In the genomic region with DNA sequence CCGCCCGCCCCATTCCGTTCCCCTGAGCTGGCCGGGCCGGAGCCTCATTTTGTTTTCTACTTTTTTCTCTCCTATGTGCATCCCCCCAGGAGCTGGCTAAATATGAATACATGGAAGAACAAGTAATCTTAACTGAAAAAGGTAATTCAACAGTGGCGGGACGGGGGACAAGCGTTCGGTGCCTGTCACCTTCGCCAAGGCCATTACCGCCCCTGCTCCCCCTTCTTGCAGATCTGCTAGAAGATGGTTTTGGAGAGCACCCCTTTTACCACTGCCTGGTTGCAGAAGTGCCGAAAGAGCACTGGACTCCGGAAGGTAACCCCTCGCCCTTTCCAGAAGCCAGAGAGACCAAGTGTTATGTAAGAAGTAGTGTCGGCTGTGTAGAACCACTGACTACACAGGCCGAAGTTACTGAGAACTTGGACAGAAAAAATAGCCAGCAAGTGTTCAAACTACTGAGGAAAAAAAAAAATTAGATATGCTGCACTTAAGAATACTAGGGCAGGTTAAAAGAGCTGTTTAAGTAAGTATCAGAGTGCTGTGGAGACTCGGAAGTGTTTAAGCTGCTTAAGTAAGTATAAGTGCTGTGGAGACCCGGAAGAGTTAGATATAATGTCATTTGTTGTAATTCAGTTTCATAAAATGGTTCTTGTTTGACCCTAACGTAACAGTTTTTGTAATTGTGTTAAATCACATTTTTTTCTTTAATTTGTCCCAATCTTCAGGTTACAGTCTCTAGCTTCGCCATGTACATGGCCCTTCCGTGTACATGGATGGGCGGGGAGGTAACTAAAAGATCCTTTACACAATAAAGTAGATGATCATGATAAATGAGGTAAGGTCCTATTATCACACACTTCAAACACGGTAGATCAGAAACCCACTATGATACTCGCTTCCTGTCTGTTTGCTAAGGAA, we compare ENCODE assay signal across 8 cellular contexts. TPM values are rescaled to one million over a fixed set of nuclear protein-coding genes. Genes with fewer than 3 reads are reported as not detected.
DNase-seq lines count a peak whose midpoint lies in the region; ATAC-seq and TF ChIP-seq lines count a peak whose summit lies in the region.

No MANE protein-coding gene starts in this region.

- peak overlapping the region; percentile 77 for H3K27ac ChIP-seq in SU-DHL-6 (ENCODE audit: low read depth, low read length)

- H3K9me2 ChIP-seq in SU-DHL-6 (replicated peaks; ENCODE audit: insufficient read depth, low read length) = no peaks in the 10 kb centered on the region

- H3K79me2 ChIP-seq in SU-DHL-6 (ENCODE audit: insufficient read depth, low read length) = peaks cover 8% of the 10 kb centered on the region; the same call in 1 of the 2 replicates

- ATAC-seq in HG03095 (IDR thresholded peaks at IDR 0.05; ENCODE audit: unreplicated experiment) = no peak

- TF ChIP-seq CTCF in SU-DHL-6 (IDR thresholded peaks at IDR 0.05; ENCODE audit: insufficient read depth, low read length, poor library complexity, severe bottlenecking) (no peak), epithelial cell of proximal tubule (conservative IDR thresholded peaks at IDR 0.05; ENCODE audit: low read depth, low read length) (no peak), neural crest cell (conservative IDR thresholded peaks at IDR 0.05) (no peak)

- peak overlapping the region; percentile 98 for H3K4me3 Mint-ChIP-seq in neural crest cell

- DNase-seq in HCEC 1CT = peak; percentile 7
- DNase-seq in epithelial cell of proximal tubule (ENCODE audit: low read depth) = no peak
- DNase-seq in neural crest cell (ENCODE audit: low read depth, low spot score) = no peak
- no peak for DNase-seq in DMS79 (lab: John Stamatoyannopoulos, UW)
- no peak for DNase-seq in NCI-H1105 (lab: John Stamatoyannopoulos, UW)
- no peak for DNase-seq in medulla oblongata (ENCODE audit: extremely low spot score)

- H3K9me3 Mint-ChIP-seq in neural crest cell = no peaks in the 10 kb centered on the region

- peak overlapping the region; percentile 84 for H3K4me3 ChIP-seq in SU-DHL-6 (ENCODE audit: insufficient read depth, low read length, poor library complexity, severe bottlenecking)
- peak overlapping the region; percentile 77 for H3K4me3 ChIP-seq in epithelial cell of proximal tubule (ENCODE audit: low read depth, low read length)

- no peaks in the 10 kb centered on the region for H3K27me3 Mint-ChIP-seq in neural crest cell (ENCODE audit: low read depth)

- H3K4me1 Mint-ChIP-seq in neural crest cell = peaks cover 51% of the 10 kb centered on the region

- peak overlapping the region; percentile 14 for H2AFZ ChIP-seq in SU-DHL-6 (ENCODE audit: low read depth, low read length, severe bottlenecking)

- H3F3A ChIP-seq in SU-DHL-6 (ENCODE audit: insufficient read depth) = peaks cover 20% of the 10 kb centered on the region; the same call in 1 of the 2 replicates

- no peaks in the 10 kb centered on the region for H3K27me3 ChIP-seq in SU-DHL-6 (ENCODE audit: low read length)

- peak overlapping the region; percentile 79 for H3K4me2 ChIP-seq in SU-DHL-6 (ENCODE audit: low read depth, low read length, poor library complexity, severe bottlenecking)

- H3K9ac ChIP-seq in SU-DHL-6 (ENCODE audit: low read length) = peak overlapping the region; percentile 66

- no peaks in the 10 kb centered on the region for H4K20me1 ChIP-seq in SU-DHL-6 (ENCODE audit: low read depth, low read length)

- H3K27ac Mint-ChIP-seq in neural crest cell (ENCODE audit: unreplicated experiment) = peak overlapping the region; percentile 73

- H3K9me3 ChIP-seq in SU-DHL-6 (ENCODE audit: insufficient read depth, low read length) = no peaks in the 10 kb centered on the region

- H3K36me3 Mint-ChIP-seq in neural crest cell (ENCODE audit: low read depth) = peaks cover 15% of the 10 kb centered on the region

- H3K36me3 ChIP-seq in SU-DHL-6 (ENCODE audit: low read length) = peaks cover 11% of the 10 kb centered on the region

RNA-seq across cellular contexts. Expression of a gene that starts 0.9 kb away (rescaled TPM):
- 191 and 1,141 TPM in 2 replicates for total RNA-seq in epithelial cell of proximal tubule
- total RNA-seq in neural crest cell = 106 and 108 TPM in 2 replicates

RNA-seq across cellular contexts. Expression of a gene that starts 40.8 kb away (rescaled TPM):
- total RNA-seq in epithelial cell of proximal tubule (56.3 and 59.0 TPM in 2 replicates), neural crest cell (61.8 and 62.2 TPM in 2 replicates)
